Comparison of ENCODE assay signal across 1 cellular context in the genomic region with DNA sequence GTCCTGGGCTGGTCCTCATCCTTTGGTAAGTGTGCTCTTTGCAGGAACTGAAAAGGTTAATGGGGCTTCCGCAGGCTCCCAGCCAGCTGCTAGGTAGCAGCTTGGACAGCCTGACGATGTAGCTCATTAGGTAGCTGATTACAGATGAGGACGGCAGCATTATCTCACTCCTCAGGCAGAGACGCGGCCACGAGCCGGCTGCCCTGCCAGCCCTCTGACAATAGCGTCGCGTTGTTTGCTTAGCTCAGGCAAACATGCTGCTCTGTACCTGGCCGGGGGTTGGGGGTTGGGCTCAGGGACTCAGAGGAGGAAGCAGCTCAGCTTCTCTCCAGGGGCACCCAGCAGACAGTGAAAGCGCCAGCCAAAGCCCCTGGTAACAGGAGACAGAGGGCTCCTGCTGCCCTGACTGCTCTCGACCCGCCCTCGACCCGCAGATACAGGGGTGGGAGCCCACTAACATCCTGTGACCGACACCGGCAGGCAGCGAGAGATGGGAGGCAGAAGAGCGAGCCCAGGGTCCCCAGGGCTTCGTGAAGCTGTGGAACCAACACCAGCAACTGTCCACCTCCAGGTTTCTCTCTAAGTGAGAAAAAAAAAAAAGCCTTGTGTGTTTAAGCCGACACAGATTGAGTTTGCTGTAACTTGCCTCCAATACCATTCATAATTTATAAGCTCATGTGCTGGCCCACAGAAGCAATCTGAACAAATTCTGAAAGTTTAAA.
A peak's percentile ranks its signal among the peaks of the same experiment; 100 is the strongest.
TF ChIP-seq lines count a peak whose summit lies in the region.

No MANE protein-coding gene starts in this region.

TF ChIP-seq in HepG2, 621 proteins besides CTCF, POLR2A, EP300 and RAD21 (continued from another document and continues in another):
- TF ChIP-seq, protein P1, sequence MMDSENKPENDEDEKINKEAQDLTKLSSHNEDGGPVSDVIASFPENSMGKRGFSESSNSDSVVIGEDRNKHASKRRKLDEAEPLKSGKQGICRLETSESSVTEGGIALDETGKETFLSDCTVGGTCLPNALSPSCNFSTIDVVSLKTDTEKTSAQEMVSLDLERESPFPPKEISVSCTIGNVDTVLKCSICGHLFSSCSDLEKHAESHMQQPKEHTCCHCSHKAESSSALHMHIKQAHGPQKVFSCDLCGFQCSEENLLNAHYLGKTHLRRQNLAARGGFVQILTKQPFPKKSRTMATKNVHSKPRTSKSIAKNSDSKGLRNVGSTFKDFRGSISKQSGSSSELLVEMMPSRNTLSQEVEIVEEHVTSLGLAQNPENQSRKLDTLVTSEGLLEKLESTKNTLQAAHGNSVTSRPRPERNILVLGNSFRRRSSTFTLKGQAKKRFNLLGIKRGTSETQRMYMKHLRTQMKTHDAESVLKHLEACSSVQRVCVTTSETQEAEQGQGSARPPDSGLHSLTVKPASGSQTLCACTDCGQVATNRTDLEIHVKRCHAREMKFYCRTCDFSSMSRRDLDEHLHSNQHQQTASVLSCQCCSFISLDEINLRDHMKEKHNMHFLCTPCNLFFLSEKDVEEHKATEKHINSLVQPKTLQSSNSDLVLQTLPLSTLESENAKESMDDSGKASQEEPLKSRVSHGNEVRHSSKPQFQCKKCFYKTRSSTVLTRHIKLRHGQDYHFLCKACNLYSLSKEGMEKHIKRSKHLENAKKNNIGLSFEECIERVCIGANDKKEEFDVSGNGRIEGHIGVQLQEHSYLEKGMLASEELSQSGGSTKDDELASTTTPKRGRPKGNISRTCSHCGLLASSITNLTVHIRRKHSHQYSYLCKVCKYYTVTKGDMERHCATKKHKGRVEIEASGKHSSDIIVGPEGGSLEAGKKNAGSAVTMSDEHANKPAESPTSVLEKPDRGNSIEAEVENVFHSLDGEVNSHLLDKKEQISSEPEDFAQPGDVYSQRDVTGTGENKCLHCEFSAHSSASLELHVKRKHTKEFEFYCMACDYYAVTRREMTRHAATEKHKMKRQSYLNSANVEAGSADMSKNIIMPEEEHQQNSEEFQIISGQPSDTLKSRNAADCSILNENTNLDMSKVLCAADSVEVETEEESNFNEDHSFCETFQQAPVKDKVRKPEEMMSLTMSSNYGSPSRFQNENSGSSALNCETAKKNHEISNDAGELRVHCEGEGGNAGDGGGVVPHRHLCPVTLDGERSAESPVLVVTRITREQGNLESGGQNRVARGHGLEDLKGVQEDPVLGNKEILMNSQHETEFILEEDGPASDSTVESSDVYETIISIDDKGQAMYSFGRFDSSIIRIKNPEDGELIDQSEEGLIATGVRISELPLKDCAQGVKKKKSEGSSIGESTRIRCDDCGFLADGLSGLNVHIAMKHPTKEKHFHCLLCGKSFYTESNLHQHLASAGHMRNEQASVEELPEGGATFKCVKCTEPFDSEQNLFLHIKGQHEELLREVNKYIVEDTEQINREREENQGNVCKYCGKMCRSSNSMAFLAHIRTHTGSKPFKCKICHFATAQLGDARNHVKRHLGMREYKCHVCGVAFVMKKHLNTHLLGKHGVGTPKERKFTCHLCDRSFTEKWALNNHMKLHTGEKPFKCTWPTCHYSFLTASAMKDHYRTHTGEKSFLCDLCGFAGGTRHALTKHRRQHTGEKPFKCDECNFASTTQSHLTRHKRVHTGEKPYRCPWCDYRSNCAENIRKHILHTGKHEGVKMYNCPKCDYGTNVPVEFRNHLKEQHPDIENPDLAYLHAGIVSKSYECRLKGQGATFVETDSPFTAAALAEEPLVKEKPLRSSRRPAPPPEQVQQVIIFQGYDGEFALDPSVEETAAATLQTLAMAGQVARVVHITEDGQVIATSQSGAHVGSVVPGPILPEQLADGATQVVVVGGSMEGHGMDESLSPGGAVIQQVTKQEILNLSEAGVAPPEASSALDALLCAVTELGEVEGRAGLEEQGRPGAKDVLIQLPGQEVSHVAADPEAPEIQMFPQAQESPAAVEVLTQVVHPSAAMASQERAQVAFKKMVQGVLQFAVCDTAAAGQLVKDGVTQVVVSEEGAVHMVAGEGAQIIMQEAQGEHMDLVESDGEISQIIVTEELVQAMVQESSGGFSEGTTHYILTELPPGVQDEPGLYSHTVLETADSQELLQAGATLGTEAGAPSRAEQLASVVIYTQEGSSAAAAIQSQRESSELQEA (CRISPR knock-in tag; IDR thresholded peaks at IDR 0.05; ENCODE audit: not compliant biosample characterization), result peak; percentile 37
- TF ChIP-seq ZNF800 (CRISPR knock-in tag; IDR thresholded peaks at IDR 0.05) (0 out of 2 replicates have a peak, but pooled peaks have one; percentile 52), CEBPG (CRISPR knock-in tag; IDR thresholded peaks at IDR 0.05) (0 out of 2 replicates have a peak, but pooled peaks have one; percentile 7), HDAC1 (CRISPR knock-in tag; IDR thresholded peaks at IDR 0.05) (peak; percentile 65), DMAP1 (CRISPR knock-in tag; IDR thresholded peaks at IDR 0.05) (no peak), ZNF292 (CRISPR knock-in tag; IDR thresholded peaks at IDR 0.05; ENCODE audit: borderline replicate concordance, low read depth) (peak; percentile 91; the same call in 1 of the 2 replicates), ETV5 (CRISPR knock-in tag; IDR thresholded peaks at IDR 0.05; ENCODE audit: borderline replicate concordance) (peak; percentile 57; the same call in 1 of the 2 replicates), ZFP1 (CRISPR knock-in tag; IDR thresholded peaks at IDR 0.05) (no peak), SNRNP70 (IDR thresholded peaks at IDR 0.05; ENCODE audit: low read depth, low read length) (no peak), SRF (IDR thresholded peaks at IDR 0.05; ENCODE audit: low read depth, low read length) (no peak), NR3C1 (CRISPR knock-in tag; IDR thresholded peaks at IDR 0.05) (no peak), AFF4 (CRISPR knock-in tag; IDR thresholded peaks at IDR 0.05) (no peak), RAD51 (IDR thresholded peaks at IDR 0.05; ENCODE audit: borderline replicate concordance) (no peak), ZSCAN31 (CRISPR knock-in tag; IDR thresholded peaks at IDR 0.05; ENCODE audit: low read depth) (no peak), BRCA1 (CRISPR knock-in tag; IDR thresholded peaks at IDR 0.05) (no peak), ZNF558 (CRISPR knock-in tag; IDR thresholded peaks at IDR 0.05; ENCODE audit: borderline replicate concordance) (peak; percentile 60; the same call in 1 of the 2 replicates), ZNF761 (CRISPR knock-in tag; conservative IDR thresholded peaks at IDR 0.05) (0 out of 2 replicates have a peak, but pooled peaks have one; percentile 19), ZNF746 (CRISPR knock-in tag; IDR thresholded peaks at IDR 0.05) (0 out of 2 replicates have a peak, but pooled peaks have one; percentile 18), ZEB1 (IDR thresholded peaks at IDR 0.05; ENCODE audit: insufficient replicate concordance, low read depth) (peak; percentile 84), SAP130 (CRISPR knock-in tag; IDR thresholded peaks at IDR 0.05; ENCODE audit: low read depth) (peak; percentile 54; the same call in 1 of the 2 replicates), MLLT10 (CRISPR knock-in tag; IDR thresholded peaks at IDR 0.05) (no peak), ZNF704 (CRISPR knock-in tag; IDR thresholded peaks at IDR 0.05; ENCODE audit: borderline replicate concordance) (no peak), PHF20 (CRISPR knock-in tag; IDR thresholded peaks at IDR 0.05) (peak; percentile 43; the same call in 1 of the 2 replicates), CBX1 (IDR thresholded peaks at IDR 0.05; ENCODE audit: low read depth) (peak; percentile 7), ZNF670 (CRISPR knock-in tag; IDR thresholded peaks at IDR 0.05; ENCODE audit: borderline replicate concordance) (no peak)
- TF ChIP-seq, protein P2, sequence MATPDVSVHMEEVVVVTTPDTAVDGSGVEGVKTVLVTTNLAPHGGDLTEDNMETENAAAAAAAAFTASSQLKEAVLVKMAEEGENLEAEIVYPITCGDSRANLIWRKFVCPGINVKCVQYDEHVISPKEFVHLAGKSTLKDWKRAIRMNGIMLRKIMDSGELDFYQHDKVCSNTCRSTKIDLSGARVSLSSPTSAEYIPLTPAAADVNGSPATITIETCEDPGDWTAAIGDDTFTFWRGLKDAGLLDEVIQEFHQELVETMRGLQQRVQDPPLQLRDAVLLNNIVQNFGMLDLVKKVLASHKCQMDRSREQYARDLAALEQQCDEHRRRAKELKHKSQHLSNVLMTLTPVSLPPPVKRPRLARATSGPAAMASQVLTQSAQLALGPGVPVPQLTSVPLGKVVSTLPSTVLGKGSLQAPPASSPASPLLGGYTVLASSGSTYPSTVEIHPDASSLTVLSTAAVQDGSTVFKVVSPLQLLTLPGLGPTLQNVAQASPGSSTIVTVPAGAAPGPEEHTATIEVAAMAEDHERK (CRISPR knock-in tag; IDR thresholded peaks at IDR 0.05; ENCODE audit: low read depth), result no peak
- TF ChIP-seq, protein P3, sequence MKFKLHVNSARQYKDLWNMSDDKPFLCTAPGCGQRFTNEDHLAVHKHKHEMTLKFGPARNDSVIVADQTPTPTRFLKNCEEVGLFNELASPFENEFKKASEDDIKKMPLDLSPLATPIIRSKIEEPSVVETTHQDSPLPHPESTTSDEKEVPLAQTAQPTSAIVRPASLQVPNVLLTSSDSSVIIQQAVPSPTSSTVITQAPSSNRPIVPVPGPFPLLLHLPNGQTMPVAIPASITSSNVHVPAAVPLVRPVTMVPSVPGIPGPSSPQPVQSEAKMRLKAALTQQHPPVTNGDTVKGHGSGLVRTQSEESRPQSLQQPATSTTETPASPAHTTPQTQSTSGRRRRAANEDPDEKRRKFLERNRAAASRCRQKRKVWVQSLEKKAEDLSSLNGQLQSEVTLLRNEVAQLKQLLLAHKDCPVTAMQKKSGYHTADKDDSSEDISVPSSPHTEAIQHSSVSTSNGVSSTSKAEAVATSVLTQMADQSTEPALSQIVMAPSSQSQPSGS (CRISPR knock-in tag; IDR thresholded peaks at IDR 0.05), result peak; percentile 69
- TF ChIP-seq, protein P4, sequence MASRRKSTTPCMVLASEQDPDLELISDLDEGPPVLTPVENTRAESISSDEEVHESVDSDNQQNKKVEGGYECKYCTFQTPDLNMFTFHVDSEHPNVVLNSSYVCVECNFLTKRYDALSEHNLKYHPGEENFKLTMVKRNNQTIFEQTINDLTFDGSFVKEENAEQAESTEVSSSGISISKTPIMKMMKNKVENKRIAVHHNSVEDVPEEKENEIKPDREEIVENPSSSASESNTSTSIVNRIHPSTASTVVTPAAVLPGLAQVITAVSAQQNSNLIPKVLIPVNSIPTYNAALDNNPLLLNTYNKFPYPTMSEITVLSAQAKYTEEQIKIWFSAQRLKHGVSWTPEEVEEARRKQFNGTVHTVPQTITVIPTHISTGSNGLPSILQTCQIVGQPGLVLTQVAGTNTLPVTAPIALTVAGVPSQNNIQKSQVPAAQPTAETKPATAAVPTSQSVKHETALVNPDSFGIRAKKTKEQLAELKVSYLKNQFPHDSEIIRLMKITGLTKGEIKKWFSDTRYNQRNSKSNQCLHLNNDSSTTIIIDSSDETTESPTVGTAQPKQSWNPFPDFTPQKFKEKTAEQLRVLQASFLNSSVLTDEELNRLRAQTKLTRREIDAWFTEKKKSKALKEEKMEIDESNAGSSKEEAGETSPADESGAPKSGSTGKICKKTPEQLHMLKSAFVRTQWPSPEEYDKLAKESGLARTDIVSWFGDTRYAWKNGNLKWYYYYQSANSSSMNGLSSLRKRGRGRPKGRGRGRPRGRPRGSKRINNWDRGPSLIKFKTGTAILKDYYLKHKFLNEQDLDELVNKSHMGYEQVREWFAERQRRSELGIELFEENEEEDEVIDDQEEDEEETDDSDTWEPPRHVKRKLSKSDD (CRISPR knock-in tag; IDR thresholded peaks at IDR 0.05; ENCODE audit: low read depth), result 0 out of 2 replicates have a peak, but pooled peaks have one; percentile 42
- TF ChIP-seq, protein P5, sequence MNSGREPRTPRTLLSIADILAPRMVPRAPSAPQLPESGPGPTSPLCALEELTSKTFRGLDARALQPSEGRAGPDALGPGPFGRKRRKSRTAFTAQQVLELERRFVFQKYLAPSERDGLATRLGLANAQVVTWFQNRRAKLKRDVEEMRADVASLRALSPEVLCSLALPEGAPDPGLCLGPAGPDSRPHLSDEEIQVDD (CRISPR knock-in tag; IDR thresholded peaks at IDR 0.05; ENCODE audit: borderline replicate concordance), result no peak; the same call in 1 of the 2 replicates
